ENCODE assay signal across 10 cellular contexts in the genomic region with DNA sequence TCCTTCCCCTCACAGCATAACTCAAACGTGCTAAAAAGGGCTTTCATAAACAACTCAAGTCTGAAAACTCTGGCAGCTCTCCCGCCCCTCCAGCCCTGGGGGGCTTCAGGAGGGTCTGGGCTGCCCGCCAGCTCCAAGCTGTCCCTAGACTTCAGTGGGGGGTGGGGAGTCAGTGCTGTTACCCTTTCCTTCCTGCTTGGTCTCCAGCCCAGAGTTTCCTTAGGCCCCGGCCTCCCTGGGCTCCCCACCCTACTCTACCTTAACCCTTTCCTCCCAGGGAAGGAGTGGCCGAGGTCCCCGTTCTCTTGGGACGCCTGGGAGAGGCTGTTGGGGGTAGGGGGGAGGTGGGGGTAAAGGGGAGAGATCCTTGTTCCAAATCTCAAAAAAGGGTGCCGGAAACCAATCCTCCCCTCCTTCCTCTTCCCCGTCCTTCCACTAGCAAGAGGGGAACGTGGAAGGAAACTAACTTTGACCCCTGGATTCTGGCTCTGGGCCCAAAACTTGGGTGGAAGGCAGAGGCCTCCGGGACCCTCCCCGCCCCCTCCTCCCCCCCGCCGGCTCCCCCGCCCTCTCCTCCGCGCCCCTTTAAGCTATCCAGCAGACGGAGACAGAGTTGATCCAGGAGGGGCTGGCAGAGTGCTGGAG. TPM values are rescaled to one million over a fixed set of nuclear protein-coding genes. Genes with fewer than 3 reads are reported as not detected.
DNase-seq lines count a peak whose midpoint lies in the region; ATAC-seq, FAIRE-seq and TF ChIP-seq lines count a peak whose summit lies in the region.
"Had no signal": no experiment of that assay in that cellular context is flagged by ENCODE, and none has a peak within 500 bp of the region (broad histone marks: within the 10 kb centered on the region; RNA-seq: fewer than 3 reads in every experiment).

No MANE protein-coding gene starts in this region.

- TF ChIP-seq EP300 in gastroesophageal sphincter (IDR thresholded peaks at IDR 0.05): no peak

- H3K4me1 ChIP-seq in gastroesophageal sphincter (peaks cover 0 to 59% (median 29%) of the 10 kb centered on the region in 3 donors), pancreas (peaks cover 0 to 21% (median 13%) of the 10 kb centered on the region in 3 donors)

- H3K36me3 ChIP-seq in gastroesophageal sphincter (no peaks in the 10 kb centered on the region), pancreas (no peaks in the 10 kb centered on the region)

- H3K4me3 Mint-ChIP-seq in CD14-positive monocyte: peak overlapping the region; percentile 74 to 86
- H3K4me3 Mint-ChIP-seq in activated CD4-positive, alpha-beta memory T cell treated with anti-CD3 and anti-CD28 coated beads, Interleukin-2, amount 10 ng/mL, durations not matched to agents 7 days and 5 days: no peak overlapping the region

- intact Hi-C loops in CD14-positive monocyte (cut with micrococcal nuclease): no loop called here
- intact Hi-C loops in pancreas (cut with DNase I): no loop called here

- 0% methylated on average over 3 of the region's 18 CpGs; no CpG with 5 or more reads in 1 of the 2 donors for WGBS in gastroesophageal sphincter (ENCODE audit: low coverage in 1 of 2), 2 donors
- WGBS in pancreas, 2 donors: 34 to 47% methylated on average over 11 to 16 of the region's 18 CpGs

- no peak overlapping the region for H3K27ac Mint-ChIP-seq in CD14-positive monocyte
- H3K27ac Mint-ChIP-seq in activated CD4-positive, alpha-beta memory T cell treated with anti-CD3 and anti-CD28 coated beads, Interleukin-2, amount 10 ng/mL, durations not matched to agents 7 days and 5 days: no peak overlapping the region

- peaks cover 5 to 14% (median 11%) of the 10 kb centered on the region in 3 donors for H3K27me3 Mint-ChIP-seq in CD14-positive monocyte (ENCODE audit: low read depth in 3 of 3)
- H3K27me3 Mint-ChIP-seq in activated CD4-positive, alpha-beta memory T cell treated with anti-CD3 and anti-CD28 coated beads, Interleukin-2, amount 10 ng/mL, durations not matched to agents 7 days and 5 days: peaks cover 36% of the 10 kb centered on the region

- H3K36me3 Mint-ChIP-seq in CD14-positive monocyte: peaks cover 0 to 4% of the 10 kb centered on the region in 2 donors
- H3K36me3 Mint-ChIP-seq in activated CD4-positive, alpha-beta memory T cell treated with anti-CD3 and anti-CD28 coated beads, Interleukin-2, amount 10 ng/mL, durations not matched to agents 7 days and 5 days (ENCODE audit: low read depth): no peaks in the 10 kb centered on the region

- TF ChIP-seq POLR2A in gastroesophageal sphincter (IDR thresholded peaks at IDR 0.05): no peak

- CTCF ChIA-PET in activated CD4-positive, alpha-beta memory T cell treated with anti-CD3 and anti-CD28 coated beads, Interleukin-2, amount 10 ng/mL, durations not matched to agents 7 days and 5 days (lab: Charles Lee): interaction anchor here (1.0 kb wide), 2 partner anchors 33 to 64 kb away, joined by 3 read pairs; no protein-coding TSS in a partner anchor

- H3K4me1 Mint-ChIP-seq in CD14-positive monocyte: peaks cover 37% of the 10 kb centered on the region
- H3K4me1 Mint-ChIP-seq in activated CD4-positive, alpha-beta memory T cell treated with anti-CD3 and anti-CD28 coated beads, Interleukin-2, amount 10 ng/mL, durations not matched to agents 7 days and 5 days: peaks cover 7% of the 10 kb centered on the region

- H3K9me3 Mint-ChIP-seq in CD14-positive monocyte: peaks cover 0 to 2% (median 0%) of the 10 kb centered on the region in 7 donors
- H3K9me3 Mint-ChIP-seq in activated CD4-positive, alpha-beta memory T cell treated with anti-CD3 and anti-CD28 coated beads, Interleukin-2, amount 10 ng/mL, durations not matched to agents 7 days and 5 days: no peaks in the 10 kb centered on the region

- H3K27me3 ChIP-seq in gastroesophageal sphincter: no peaks in the 10 kb centered on the region
- H3K27me3 ChIP-seq in pancreas: no peaks in the 10 kb centered on the region

- POLR2A ChIA-PET in activated CD4-positive, alpha-beta memory T cell treated with anti-CD3 and anti-CD28 coated beads, Interleukin-2, amount 10 ng/mL, durations not matched to agents 7 days and 5 days (lab: Charles Lee): no interaction called here

- no peak for DNase-seq in CD14-positive monocyte (ENCODE audit: low spot score)
- DNase-seq in pancreas: no peak
- DNase-seq in activated CD4-positive, alpha-beta memory T cell treated with anti-CD3 and anti-CD28 coated beads, Interleukin-2, amount 10 ng/mL, durations not matched to agents 7 days and 5 days: no peak
- no peak for DNase-seq in GM10266 (ENCODE audit: extremely low spot score)
- no peak for DNase-seq in dermis blood vessel endothelial cell
- no peak for DNase-seq in AG08395 (ENCODE audit: low spot score)

- peak overlapping the region; percentile 80 to 85 for H3K4me3 ChIP-seq in gastroesophageal sphincter
- H3K4me3 ChIP-seq in pancreas: peak overlapping the region; percentile 29 to 80 (median 57)

- peak overlapping the region; percentile 7 to 82 (median 78) for H3K27ac ChIP-seq in gastroesophageal sphincter
- peak overlapping the region in 3 of 4 donors; percentile 39 to 58 (median 41) for H3K27ac ChIP-seq in pancreas

- FAIRE-seq in pancreas (lab: Jason Lieb, UNC): no peak
- FAIRE-seq: colon, G401.6 had no signal

- TF ChIP-seq CTCF in CD14-positive monocyte (IDR thresholded peaks at IDR 0.05) (no peak), gastroesophageal sphincter (IDR thresholded peaks at IDR 0.05) (no peak), pancreas (IDR thresholded peaks at IDR 0.05) (no peak), GM10266 (IDR thresholded peaks at IDR 0.05; ENCODE audit: control insufficient read depth, insufficient read depth, low read depth, missing control alignments) (no peak)

- ATAC-seq in SK-N-SH treated with all-trans-retinoic acid at 6 μM for 48 hours: peak; percentile 8; the same call in 1 of the 3 replicates
- peak; percentile 22 for ATAC-seq in gastroesophageal sphincter
- ATAC-seq in pancreas: peak; percentile 26 to 47 (median 37)

- H3K9me3 ChIP-seq in gastroesophageal sphincter (no peaks in the 10 kb centered on the region), pancreas (no peaks in the 10 kb centered on the region)

TF ChIP-seq in SK-N-SH treated with all-trans-retinoic acid at 6 μM for 48 hours, 23 proteins besides CTCF, POLR2A, EP300 and RAD21 (continues in another document):
- TF ChIP-seq, protein P1, sequence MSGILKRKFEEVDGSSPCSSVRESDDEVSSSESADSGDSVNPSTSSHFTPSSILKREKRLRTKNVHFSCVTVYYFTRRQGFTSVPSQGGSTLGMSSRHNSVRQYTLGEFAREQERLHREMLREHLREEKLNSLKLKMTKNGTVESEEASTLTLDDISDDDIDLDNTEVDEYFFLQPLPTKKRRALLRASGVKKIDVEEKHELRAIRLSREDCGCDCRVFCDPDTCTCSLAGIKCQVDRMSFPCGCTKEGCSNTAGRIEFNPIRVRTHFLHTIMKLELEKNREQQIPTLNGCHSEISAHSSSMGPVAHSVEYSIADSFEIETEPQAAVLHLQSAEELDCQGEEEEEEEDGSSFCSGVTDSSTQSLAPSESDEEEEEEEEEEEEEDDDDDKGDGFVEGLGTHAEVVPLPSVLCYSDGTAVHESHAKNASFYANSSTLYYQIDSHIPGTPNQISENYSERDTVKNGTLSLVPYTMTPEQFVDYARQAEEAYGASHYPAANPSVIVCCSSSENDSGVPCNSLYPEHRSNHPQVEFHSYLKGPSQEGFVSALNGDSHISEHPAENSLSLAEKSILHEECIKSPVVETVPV (CRISPR knock-in tag; IDR thresholded peaks at IDR 0.05): no peak
- TF ChIP-seq ZNF70 (CRISPR knock-in tag; IDR thresholded peaks at IDR 0.05) (no peak), CSDC2 (CRISPR knock-in tag; IDR thresholded peaks at IDR 0.05) (no peak), BACH2 (CRISPR knock-in tag; IDR thresholded peaks at IDR 0.05; ENCODE audit: borderline replicate concordance) (no peak), ISL1 (CRISPR knock-in tag; IDR thresholded peaks at IDR 0.05) (no peak), OSR1 (CRISPR knock-in tag; IDR thresholded peaks at IDR 0.05) (no peak)

RNA-seq across cellular contexts. Expression of a gene that starts 0.4 kb away (rescaled TPM):
- under 1 TPM; 0.18 to 0.40 TPM for polyA plus RNA-seq in CD14-positive monocyte
- total RNA-seq in gastroesophageal sphincter: 10 to 100 TPM in 2 of 4 donors, 1 to 10 TPM in 2; 6.9 to 19.9 (median 11.5) TPM
- total RNA-seq in pancreas: 1 to 10 TPM; 2.1 to 9.0 (median 4.3) TPM
- 1 to 10 TPM; 2.7 to 5.6 TPM for polyA plus RNA-seq in pancreas
- total RNA-seq in activated CD4-positive, alpha-beta memory T cell treated with anti-CD3 and anti-CD28 coated beads, Interleukin-2, amount 10 ng/mL, durations not matched to agents 7 days and 5 days: under 1 TPM; 0.18 TPM
- 12.6 and 17.0 TPM in 2 replicates for total RNA-seq in dermis blood vessel endothelial cell

RNA-seq across cellular contexts. Expression of a gene that starts 30.4 kb away (rescaled TPM):
- polyA plus RNA-seq in CD14-positive monocyte (not detected), pancreas (10 to 100 TPM; 77.0 to 97.9 TPM)
- total RNA-seq in gastroesophageal sphincter (10 to 100 TPM; 33.5 to 63.5 (median 57.9) TPM), pancreas (10 to 100 TPM in 3 of 6 donors, 1 to 10 TPM in 3; 3.3 to 27.5 (median 10.5) TPM), dermis blood vessel endothelial cell (8.8 and 11.1 TPM in 2 replicates)
- total RNA-seq in activated CD4-positive, alpha-beta memory T cell treated with anti-CD3 and anti-CD28 coated beads, Interleukin-2, amount 10 ng/mL, durations not matched to agents 7 days and 5 days: not detected

RNA-seq across cellular contexts. Expression of a gene that starts 31.0 kb away (rescaled TPM):
- polyA plus RNA-seq in CD14-positive monocyte: under 1 TPM in 1 of 2 donors, not detected in 1; 0.07 TPM
- total RNA-seq in gastroesophageal sphincter: 1 to 10 TPM in 3 of 4 donors, under 1 TPM in 1; 0.49 to 2.8 (median 2.1) TPM
- 1 to 10 TPM in 1 of 6 donors, under 1 TPM in 5; 0.47 to 5.6 (median 0.75) TPM for total RNA-seq in pancreas
- polyA plus RNA-seq in pancreas: 1 to 10 TPM in 1 of 2 donors, under 1 TPM in 1; 0.91 to 1.4 TPM
- 1 to 10 TPM; 8.6 to 9.5 TPM for total RNA-seq in activated CD4-positive, alpha-beta memory T cell treated with anti-CD3 and anti-CD28 coated beads, Interleukin-2, amount 10 ng/mL, durations not matched to agents 7 days and 5 days
- 0.84 and 1.0 TPM in 2 replicates for total RNA-seq in dermis blood vessel endothelial cell

RNA-seq across cellular contexts. Expression of a gene that starts 31.3 kb away (rescaled TPM):
- polyA plus RNA-seq in CD14-positive monocyte (10 to 100 TPM; 12.4 to 16.0 TPM), pancreas (10 to 100 TPM; 21.8 to 26.9 TPM)
- total RNA-seq in gastroesophageal sphincter (10 to 100 TPM; 50.7 to 68.0 (median 61.3) TPM), pancreas (10 to 100 TPM; 25.4 to 42.9 (median 27.9) TPM), dermis blood vessel endothelial cell (55.5 and 67.0 TPM in 2 replicates)
- total RNA-seq in activated CD4-positive, alpha-beta memory T cell treated with anti-CD3 and anti-CD28 coated beads, Interleukin-2, amount 10 ng/mL, durations not matched to agents 7 days and 5 days: 10 to 100 TPM; 96.0 to 99.5 TPM

RNA-seq across cellular contexts. Expression of a gene that starts 44.2 kb away (rescaled TPM):
- polyA plus RNA-seq in CD14-positive monocyte (10 to 100 TPM; 37.3 to 39.2 TPM), pancreas (100 to 1,000 TPM in 1 of 2 donors, 10 to 100 TPM in 1; 86.1 to 124 TPM)
- total RNA-seq in gastroesophageal sphincter (10 to 100 TPM; 21.5 to 39.7 (median 31.3) TPM), pancreas (10 to 100 TPM; 22.0 to 33.8 (median 28.9) TPM), dermis blood vessel endothelial cell (9.3 and 79.1 TPM in 2 replicates)
- 10 to 100 TPM; 38.5 to 41.6 TPM for total RNA-seq in activated CD4-positive, alpha-beta memory T cell treated with anti-CD3 and anti-CD28 coated beads, Interleukin-2, amount 10 ng/mL, durations not matched to agents 7 days and 5 days
